Comparison of ENCODE assay signal across 8 cellular contexts in the genomic region with DNA sequence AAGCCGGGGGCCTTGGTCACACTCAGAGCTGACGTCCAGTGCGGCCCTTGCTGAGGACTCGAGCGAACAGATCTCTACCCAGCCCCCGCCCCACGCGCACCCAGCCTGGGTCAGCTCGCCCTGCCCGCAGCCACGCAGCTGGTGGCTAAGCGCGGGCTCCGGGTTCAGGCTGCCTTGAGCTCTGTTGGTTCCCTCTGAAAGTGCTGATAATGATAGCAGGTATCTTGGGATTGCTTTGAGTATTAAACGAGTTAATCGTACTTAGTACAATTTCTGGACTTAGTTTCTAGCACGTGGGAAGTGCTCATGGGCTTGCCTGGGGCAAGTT.
DNase-seq lines count a peak whose midpoint lies in the region; ATAC-seq and TF ChIP-seq lines count a peak whose summit lies in the region.

No MANE protein-coding gene starts in this region.

- H3K9me3 ChIP-seq in CD4-positive, CD25-positive, alpha-beta regulatory T cell (ENCODE audit: control insufficient read depth in 2 of 2, low read length in 2 of 2), result no peaks in the 10 kb centered on the region
- H3K9me3 ChIP-seq in HUES6 (ENCODE audit: control insufficient read depth, insufficient read depth, low read depth, low read length), result no peaks in the 10 kb centered on the region
- no peaks in the 10 kb centered on the region for H3K9me3 ChIP-seq in colonic mucosa
- H3K9me3 ChIP-seq in gastroesophageal sphincter, result no peaks in the 10 kb centered on the region

- intact Hi-C loops in colonic mucosa (cut with DNase I), result loop anchor here (2.0 to 5.0 kb wide), 2 partner anchors 141 to 245 kb away; no protein-coding TSS in a partner anchor

- peak overlapping the region; percentile 55 for H3K4me3 ChIP-seq in CD4-positive, CD25-positive, alpha-beta regulatory T cell (ENCODE audit: low read depth, low read length)
- H3K4me3 ChIP-seq in HUES6 (ENCODE audit: low read depth, low read length) (peak overlapping the region; percentile 83), colonic mucosa (peak overlapping the region; percentile 76), gastroesophageal sphincter (peak overlapping the region in 1 of 2 donors; percentile 55)

- H3K27me3 Mint-ChIP-seq in CD4-positive, CD25-positive, alpha-beta regulatory T cell, result peaks cover 51% of the 10 kb centered on the region
- H3K27me3 Mint-ChIP-seq in neural crest cell (ENCODE audit: low read depth), result no peaks in the 10 kb centered on the region

- peaks cover 8% of the 10 kb centered on the region for H3K27me3 ChIP-seq in CD4-positive, CD25-positive, alpha-beta regulatory T cell (ENCODE audit: control insufficient read depth, insufficient read depth, low read length)
- H3K27me3 ChIP-seq in HUES6 (ENCODE audit: control insufficient read depth, insufficient read depth, low read length) (peaks cover 23% of the 10 kb centered on the region), colonic mucosa (peaks cover 8% of the 10 kb centered on the region), gastroesophageal sphincter (peaks cover 77% of the 10 kb centered on the region)

- H3K27ac ChIP-seq in CD4-positive, CD25-positive, alpha-beta regulatory T cell (ENCODE audit: insufficient read depth, low read length, poor library complexity, severe bottlenecking), result no peak overlapping the region
- H3K27ac ChIP-seq in HUES6 (ENCODE audit: low read depth, low read length) (no peak overlapping the region), colonic mucosa (no peak overlapping the region), gastroesophageal sphincter (peak overlapping the region in 1 of 4 donors; percentile 7)

- H3K27ac Mint-ChIP-seq in CD4-positive, CD25-positive, alpha-beta regulatory T cell, result no peak overlapping the region
- H3K27ac Mint-ChIP-seq in neural crest cell (ENCODE audit: unreplicated experiment), result no peak overlapping the region

- peaks cover 0 to 8% (median 2%) of the 10 kb centered on the region in 4 donors for H3K4me1 Mint-ChIP-seq in CD4-positive, CD25-positive, alpha-beta regulatory T cell
- H3K4me1 Mint-ChIP-seq in neural crest cell, result peaks cover 20% of the 10 kb centered on the region

- TF ChIP-seq CTCF in colonic mucosa (IDR thresholded peaks at IDR 0.05), result no peak
- no peak for TF ChIP-seq CTCF in neural crest cell (conservative IDR thresholded peaks at IDR 0.05)
- no peak for TF ChIP-seq CTCF in gastroesophageal sphincter (IDR thresholded peaks at IDR 0.05)

- no peak for TF ChIP-seq EP300 in gastroesophageal sphincter (IDR thresholded peaks at IDR 0.05)

- WGBS in gastroesophageal sphincter (ENCODE audit: low coverage in 1 of 2), 2 donors, result 4% methylated on average over 7 of the region's 17 CpGs; no CpG with 5 or more reads in 1 of the 2 donors

- no peak for TF ChIP-seq POLR2A in gastroesophageal sphincter (IDR thresholded peaks at IDR 0.05)

- H3K9ac ChIP-seq in HUES6 (ENCODE audit: low read length), result peak overlapping the region; percentile 61
- H3K9ac ChIP-seq in colonic mucosa (ENCODE audit: low read depth in 2 of 2, low read length in 2 of 2), result peak overlapping the region; percentile 19 to 63

- in situ Hi-C loops in KBM-7 (cut with MboI; ENCODE audit: low pct_unique_long_range_greater_than_20kb, low sequenced_read_pairs), result no loop called here

- no peaks in the 10 kb centered on the region for H3K36me3 ChIP-seq in CD4-positive, CD25-positive, alpha-beta regulatory T cell (ENCODE audit: control insufficient read depth, insufficient read depth, low read length)
- H3K36me3 ChIP-seq in HUES6 (ENCODE audit: control insufficient read depth, insufficient read depth, low read length) (no peaks in the 10 kb centered on the region), colonic mucosa (no peaks in the 10 kb centered on the region), gastroesophageal sphincter (no peaks in the 10 kb centered on the region)

- DNase-seq in CD4-positive, CD25-positive, alpha-beta regulatory T cell, result no peak
- DNase-seq in colonic mucosa (no peak), neural crest cell (ENCODE audit: low read depth, low spot score) (no peak), NK-92 (lab: John Stamatoyannopoulos, UW; ENCODE audit: unreplicated experiment) (no peak), KBM-7 (no peak)

- H3K4me1 ChIP-seq in CD4-positive, CD25-positive, alpha-beta regulatory T cell (ENCODE audit: control insufficient read depth, insufficient read depth, low read length, poor library complexity, severe bottlenecking), result peaks cover 13% of the 10 kb centered on the region
- H3K4me1 ChIP-seq in HUES6 (ENCODE audit: control insufficient read depth, insufficient read depth, low read length) (0 out of 2 replicates have a peak, but pooled peaks cover 4% of the 10 kb centered on the region), colonic mucosa (peaks cover 4% of the 10 kb centered on the region), gastroesophageal sphincter (peaks cover 0 to 13% (median 0%) of the 10 kb centered on the region in 3 donors)

- H3K36me3 Mint-ChIP-seq in CD4-positive, CD25-positive, alpha-beta regulatory T cell, result no peaks in the 10 kb centered on the region
- no peaks in the 10 kb centered on the region for H3K36me3 Mint-ChIP-seq in neural crest cell (ENCODE audit: low read depth)

- H3K4me3 Mint-ChIP-seq in CD4-positive, CD25-positive, alpha-beta regulatory T cell, result peak overlapping the region; percentile 22 to 84 (median 78)
- H3K4me3 Mint-ChIP-seq in neural crest cell, result peak overlapping the region; percentile 89

- peaks cover 0 to 1% (median 0%) of the 10 kb centered on the region in 7 donors for H3K9me3 Mint-ChIP-seq in CD4-positive, CD25-positive, alpha-beta regulatory T cell
- H3K9me3 Mint-ChIP-seq in neural crest cell, result peaks cover 6% of the 10 kb centered on the region

- peak in 1 of 2 donors; percentile 26 for ATAC-seq in CD4-positive, CD25-positive, alpha-beta regulatory T cell (ENCODE audit: low read depth in 2 of 2)
- ATAC-seq in HG03095 (IDR thresholded peaks at IDR 0.05; ENCODE audit: unreplicated experiment) (no peak), gastroesophageal sphincter (no peak)
